8 cellular contexts compared by ENCODE assay signal in the genomic region with DNA sequence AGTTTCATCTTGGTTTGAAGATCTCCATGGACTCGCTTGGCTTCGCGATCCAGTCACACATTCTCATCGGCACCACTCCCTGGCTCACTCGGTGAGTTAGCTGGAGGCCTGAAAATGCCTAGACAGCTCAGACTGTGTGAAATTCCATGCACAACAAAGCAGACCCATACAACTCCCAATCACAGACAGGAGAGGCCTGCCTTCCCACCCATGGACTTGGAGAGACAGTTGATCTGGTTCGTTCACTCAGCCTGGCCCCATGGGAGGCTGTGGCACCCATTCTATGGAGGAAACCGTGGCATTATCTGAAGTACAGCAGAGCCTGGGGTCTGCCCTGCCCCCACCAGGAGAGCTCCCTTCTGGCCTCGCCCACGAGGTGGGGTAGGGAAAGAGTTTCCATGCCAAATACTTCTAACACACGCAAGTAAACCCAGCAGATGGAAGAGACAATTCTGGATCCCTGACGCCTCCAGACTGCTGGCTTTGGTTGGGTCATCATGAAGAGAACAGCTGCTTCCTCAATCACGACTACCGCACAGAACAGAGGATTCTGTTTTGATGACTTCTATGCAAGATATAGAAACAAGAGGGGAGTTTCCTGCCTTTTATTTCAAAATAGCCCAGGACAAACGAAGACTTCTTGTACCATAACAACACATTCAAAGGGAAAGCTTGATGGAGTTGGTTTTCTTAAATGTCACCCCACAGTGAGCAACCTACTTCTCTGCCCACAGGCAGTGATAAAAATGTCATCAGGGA. TPM values are rescaled to one million over a fixed set of nuclear protein-coding genes. Genes with fewer than 3 reads are reported as not detected.
A peak's percentile ranks its signal among the peaks of the same experiment; 100 is the strongest.
DNase-seq lines count a peak whose midpoint lies in the region; ATAC-seq and TF ChIP-seq lines count a peak whose summit lies in the region.

No MANE protein-coding gene starts in this region.

- no peak overlapping the region for H3K4me3 ChIP-seq in Peyer's patch
- no peak overlapping the region for H3K4me3 ChIP-seq in esophagus squamous epithelium
- no peak overlapping the region for H3K4me3 ChIP-seq in prostate gland

- WGBS in esophagus squamous epithelium, 2 donors, result 55 to 65% methylated on average over 12 to 14 of the region's 14 CpGs
- WGBS in prostate gland, result 64% methylated on average over 14 of the region's 14 CpGs

- H3K27ac ChIP-seq in Peyer's patch (peak overlapping the region; percentile 72 to 85 (median 74)), esophagus squamous epithelium (peak overlapping the region; percentile 58 to 95 (median 86)), prostate gland (peak overlapping the region; percentile 8 to 50)

- H3K4me1 ChIP-seq in Peyer's patch (peaks cover 16 to 94% (median 51%) of the 10 kb centered on the region in 4 donors), esophagus squamous epithelium (peaks cover 51 to 99% (median 75%) of the 10 kb centered on the region in 3 donors), prostate gland (replicated peaks) (peaks cover 23% of the 10 kb centered on the region)

- no peak for ATAC-seq in HG02973 (IDR thresholded peaks at IDR 0.05; ENCODE audit: unreplicated experiment)
- no peak for ATAC-seq in GM18870 (IDR thresholded peaks at IDR 0.05; ENCODE audit: unreplicated experiment)

- intact Hi-C loops in esophagus squamous epithelium (cut with DNase I), result no loop called here
- intact Hi-C loops in prostate gland (cut with DNase I), result no loop called here

- H3K9me3 ChIP-seq in Peyer's patch (no peaks in the 10 kb centered on the region), esophagus squamous epithelium (no peaks in the 10 kb centered on the region), prostate gland (no peaks in the 10 kb centered on the region)

- H3K27me3 ChIP-seq in Peyer's patch, result no peaks in the 10 kb centered on the region
- H3K27me3 ChIP-seq in esophagus squamous epithelium, result no peaks in the 10 kb centered on the region
- H3K27me3 ChIP-seq in prostate gland (replicated peaks; ENCODE audit: insufficient read depth), result no peaks in the 10 kb centered on the region

- TF ChIP-seq POLR2A in Peyer's patch (IDR thresholded peaks at IDR 0.05) (no peak), esophagus squamous epithelium (IDR thresholded peaks at IDR 0.05) (no peak), prostate gland (IDR thresholded peaks at IDR 0.05) (no peak)

- TF ChIP-seq CTCF in Peyer's patch (IDR thresholded peaks at IDR 0.05) (no peak), esophagus squamous epithelium (IDR thresholded peaks at IDR 0.05) (no peak), prostate gland (IDR thresholded peaks at IDR 0.05) (no peak)

- DNase-seq in GM03348 (ENCODE audit: low spot score), result peak; percentile 54
- peak in 2 of 3 donors; percentile 53 to 70 for DNase-seq in Peyer's patch
- DNase-seq in esophagus squamous epithelium (lab: John Stamatoyannopoulos, UW), result no peak
- no peak for DNase-seq in prostate gland (ENCODE audit: low spot score)
- DNase-seq in RKO (ENCODE audit: low spot score), result no peak
- DNase-seq in COR-L47 (lab: John Stamatoyannopoulos, UW), result no peak

- H3K36me3 ChIP-seq in Peyer's patch (no peaks in the 10 kb centered on the region), esophagus squamous epithelium (peaks cover 0 to 29% (median 0%) of the 10 kb centered on the region in 3 donors), prostate gland (no peaks in the 10 kb centered on the region)

RNA-seq across cellular contexts. Expression of a gene that starts 15.9 kb away (rescaled TPM):
- total RNA-seq in Peyer's patch (10 to 100 TPM; 72.7 to 92.1 (median 80.5) TPM), esophagus squamous epithelium (10 to 100 TPM; 27.4 to 54.2 (median 31.5) TPM), prostate gland (100 to 1,000 TPM in 1 of 2 donors, 10 to 100 TPM in 1; 28.9 to 101 TPM)

Comparison
In these comparisons a context has a peak if more than half of its experiments do, and no peak if none do; other contexts are left out.
1. DNase-seq: peak in GM03348 (single experiment) and Peyer's patch (2 of 3); none in esophagus squamous epithelium (single experiment), prostate gland (single experiment), RKO (single experiment) and COR-L47 (single experiment).
2. H3K27ac ChIP-seq: peak in every context shown above with its lines; median percentile 86 in esophagus squamous epithelium; 74 in Peyer's patch; 29 in prostate gland.